ENCODE assay signal across 17 cellular contexts in the genomic region with DNA sequence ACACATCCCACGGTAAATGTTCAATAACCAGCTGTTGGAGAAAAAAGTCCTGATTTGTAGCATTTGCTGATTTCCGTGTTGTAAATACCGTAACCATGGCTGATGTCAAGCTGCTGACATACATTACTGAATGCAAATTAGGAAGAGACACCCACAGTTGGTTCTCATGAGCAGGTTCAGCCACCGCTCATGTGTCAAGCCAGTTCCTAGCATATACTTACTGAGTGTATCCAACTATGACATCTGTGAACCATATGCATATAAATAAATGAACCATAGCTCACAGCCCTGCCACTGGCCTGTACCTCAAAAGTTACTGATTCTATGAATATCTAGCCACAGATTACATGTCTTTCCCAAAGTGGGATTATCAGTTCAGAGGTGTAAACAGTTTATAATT. TPM values are rescaled to one million over a fixed set of nuclear protein-coding genes. Genes with fewer than 3 reads are reported as not detected.
DNase-seq lines count a peak whose midpoint lies in the region; ATAC-seq lines count a peak whose summit lies in the region.
"Had no signal": no experiment of that assay in that cellular context is flagged by ENCODE, and none has a peak within 500 bp of the region (broad histone marks: within the 10 kb centered on the region; RNA-seq: fewer than 3 reads in every experiment).

No MANE protein-coding gene starts in this region.

- DNase-seq in activated CD4-positive, alpha-beta T cell treated with anti-CD3 and anti-CD28 coated beads, Interleukin-2, amount 50 U/mL, for 1 hour, result no peak
- DNase-seq in hippocampal formation (lab: John Stamatoyannopoulos, UW), result no peak
- DNase-seq in SKM-1 treated with dmso at 0.1 percent for 144 hours (lab: John Stamatoyannopoulos, UW; ENCODE audit: unreplicated experiment), result no peak
- DNase-seq: adrenal gland; CD4-positive, alpha-beta memory T cell; DND-41; heart left ventricle; mesendoderm; NCI-H524 treated with DMSO at 0.1 percent for 48 hours; T-helper 2 cell had no signal

- peak; percentile 90 for ATAC-seq in GM18867 (IDR thresholded peaks at IDR 0.05; ENCODE audit: unreplicated experiment)
- ATAC-seq in GM21423 (IDR thresholded peaks at IDR 0.05; ENCODE audit: unreplicated experiment), result peak; percentile 83
- ATAC-seq in HG03342 (IDR thresholded peaks at IDR 0.05; ENCODE audit: unreplicated experiment), result peak; percentile 88
- ATAC-seq in esophagus mucosa, result peak; percentile 29
- ATAC-seq in GM21528 (IDR thresholded peaks at IDR 0.05; ENCODE audit: low FRiP score, unreplicated experiment), result no peak
- ATAC-seq: activated T-helper 17 cell treated with anti-CD3 and anti-CD28 coated beads, Interleukin-2, amount 50 U/mL, for 72 hours; heart left ventricle; Right ventricle myocardium inferior had no signal

RNA-seq across cellular contexts. Expression of a gene that starts 29.5 kb away (rescaled TPM):
- total RNA-seq in esophagus mucosa, result 5.9 TPM
